ENCODE assay signal across 9 cellular contexts in genomic region chr9:36798350-36799065, GRCh38.
DNase-seq lines count a peak whose midpoint lies in the region; ATAC-seq, FAIRE-seq and TF ChIP-seq lines count a peak whose summit lies in the region.
"Had no signal": no experiment of that assay in that cellular context is flagged by ENCODE, and none has a peak within 500 bp of the region (broad histone marks: within the 10 kb centered on the region; RNA-seq: fewer than 3 reads in every experiment).

No MANE protein-coding gene starts in this region.

- H3K9me3 Mint-ChIP-seq in activated CD4-positive, alpha-beta T cell treated with anti-CD3 and anti-CD28 coated beads, Interleukin-2, amount 10 ng/mL, durations not matched to agents 24 days and 14 days = no peaks in the 10 kb centered on the region

- FAIRE-seq in RCC 7860 (lab: Jason Lieb, UNC) = no peak

- H3K27ac Mint-ChIP-seq in activated CD4-positive, alpha-beta T cell treated with anti-CD3 and anti-CD28 coated beads, Interleukin-2, amount 10 ng/mL, durations not matched to agents 24 days and 14 days = no peak overlapping the region

- H3K4me1 Mint-ChIP-seq in activated CD4-positive, alpha-beta T cell treated with anti-CD3 and anti-CD28 coated beads, Interleukin-2, amount 10 ng/mL, durations not matched to agents 24 days and 14 days = no peaks in the 10 kb centered on the region

- ATAC-seq in esophagus mucosa = no peak

- intact Hi-C loops in activated CD4-positive, alpha-beta T cell treated with anti-CD3 and anti-CD28 coated beads, Interleukin-2, amount 10 ng/mL, durations not matched to agents 24 days and 14 days (cut with micrococcal nuclease) = no loop called here

- H3K27me3 Mint-ChIP-seq in activated CD4-positive, alpha-beta T cell treated with anti-CD3 and anti-CD28 coated beads, Interleukin-2, amount 10 ng/mL, durations not matched to agents 24 days and 14 days = no peaks in the 10 kb centered on the region

- CTCF ChIA-PET in GM10248 (lab: Yijun Ruan, JAX) = no interaction called here

- peak; percentile 59 for DNase-seq in Daoy (ENCODE audit: low read depth)
- DNase-seq in SK-N-DZ (ENCODE audit: low spot score) = peak; percentile 52
- peak; percentile 48 for DNase-seq in midbrain (lab: John Stamatoyannopoulos, UW)
- no peak for DNase-seq in RCC 7860 (ENCODE audit: low spot score)
- DNase-seq in activated CD4-positive, alpha-beta T cell treated with anti-CD3 and anti-CD28 coated beads, Interleukin-2, amount 10 ng/mL, durations not matched to agents 24 days and 14 days = no peak
- DNase-seq in GM10248 (ENCODE audit: extremely low spot score) = no peak
- DNase-seq: activated naive CD4-positive, alpha-beta T cell had no signal

- peak; percentile 65 for TF ChIP-seq RAD21 in Ishikawa (IDR thresholded peaks at IDR 0.05; ENCODE audit: low read depth)

- POLR2A ChIA-PET in GM10248 (lab: Yijun Ruan, JAX) = no interaction called here

- no peaks in the 10 kb centered on the region for H3K36me3 Mint-ChIP-seq in activated CD4-positive, alpha-beta T cell treated with anti-CD3 and anti-CD28 coated beads, Interleukin-2, amount 10 ng/mL, durations not matched to agents 24 days and 14 days (ENCODE audit: low read depth)

- no peak overlapping the region for H3K4me3 Mint-ChIP-seq in activated CD4-positive, alpha-beta T cell treated with anti-CD3 and anti-CD28 coated beads, Interleukin-2, amount 10 ng/mL, durations not matched to agents 24 days and 14 days

- no peak for TF ChIP-seq CTCF in GM10248 (IDR thresholded peaks at IDR 0.05; ENCODE audit: control extremely low read depth, extremely low read depth, low read depth, missing control alignments)

- no peak for TF ChIP-seq EP300 in Ishikawa (IDR thresholded peaks at IDR 0.05; ENCODE audit: borderline replicate concordance)

TF ChIP-seq in Ishikawa, 13 proteins besides CTCF, POLR2A, EP300 and RAD21:
- TF ChIP-seq EGR1 (IDR thresholded peaks at IDR 0.05) (no peak), REST (IDR thresholded peaks at IDR 0.05; ENCODE audit: low read depth) (no peak), TEAD4 (IDR thresholded peaks at IDR 0.05) (peak; percentile 33; the same call in 1 of the 2 replicates)
TF ChIP-seq in Ishikawa: peak in this region for 1.

Comparison
In these comparisons a context has a peak if more than half of its experiments do, and no peak if none do; other contexts are left out.
1. DNase-seq: peak in Daoy (single experiment), SK-N-DZ (single experiment) and midbrain (single experiment); none in RCC 7860 (single experiment), activated CD4-positive, alpha-beta T cell treated with anti-CD3 and anti-CD28 coated beads, Interleukin-2, amount 10 ng/mL, durations not matched to agents 24 days and 14 days (single experiment) and GM10248 (single experiment).